1 cellular context compared by ENCODE assay signal in the genomic region with DNA sequence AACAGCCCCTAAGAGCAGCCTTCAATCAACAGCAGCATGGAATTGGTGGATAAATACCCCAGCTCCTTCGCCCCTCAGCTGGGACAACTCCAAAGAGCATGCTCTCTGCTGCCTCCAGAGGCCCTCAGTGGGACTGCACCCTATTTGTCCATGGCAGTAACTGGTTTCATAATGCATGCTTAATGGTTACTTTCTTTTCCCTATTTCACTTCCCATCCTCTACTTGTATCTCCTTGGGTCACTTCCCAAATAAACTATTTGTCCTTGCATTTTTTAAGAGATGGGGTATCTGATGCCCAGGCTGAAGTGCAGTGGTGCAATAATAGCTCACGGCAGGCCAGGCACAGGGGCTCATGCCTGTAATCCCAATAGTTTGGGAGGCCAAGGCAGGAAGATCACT.
TF ChIP-seq lines count a peak whose summit lies in the region.

No MANE protein-coding gene starts in this region.

TF ChIP-seq in HepG2, 621 proteins besides CTCF, POLR2A, EP300 and RAD21 (continued from another document):
- no peak for TF ChIP-seq ZSCAN25 (CRISPR knock-in tag; IDR thresholded peaks at IDR 0.05)
- TF ChIP-seq SMC3 (IDR thresholded peaks at IDR 0.05; ENCODE audit: low read length) = peak; percentile 48; the same call in 1 of the 2 replicates
- TF ChIP-seq ZNF703 (CRISPR knock-in tag; IDR thresholded peaks at IDR 0.05; ENCODE audit: borderline replicate concordance) = no peak
- TF ChIP-seq XRCC5 (optimal IDR thresholded peaks at IDR 0.05; ENCODE audit: low read length) = peak; percentile 39
- no peak for TF ChIP-seq FOXM1 (CRISPR knock-in tag; IDR thresholded peaks at IDR 0.05)
- no peak for TF ChIP-seq PHB2 (IDR thresholded peaks at IDR 0.05; ENCODE audit: partially characterized antibody)
- TF ChIP-seq STAG1 (CRISPR knock-in tag; IDR thresholded peaks at IDR 0.05) = peak; percentile 37
TF ChIP-seq in HepG2: peak in this region for 5.
